8 cellular contexts compared by ENCODE assay signal in the genomic region with DNA sequence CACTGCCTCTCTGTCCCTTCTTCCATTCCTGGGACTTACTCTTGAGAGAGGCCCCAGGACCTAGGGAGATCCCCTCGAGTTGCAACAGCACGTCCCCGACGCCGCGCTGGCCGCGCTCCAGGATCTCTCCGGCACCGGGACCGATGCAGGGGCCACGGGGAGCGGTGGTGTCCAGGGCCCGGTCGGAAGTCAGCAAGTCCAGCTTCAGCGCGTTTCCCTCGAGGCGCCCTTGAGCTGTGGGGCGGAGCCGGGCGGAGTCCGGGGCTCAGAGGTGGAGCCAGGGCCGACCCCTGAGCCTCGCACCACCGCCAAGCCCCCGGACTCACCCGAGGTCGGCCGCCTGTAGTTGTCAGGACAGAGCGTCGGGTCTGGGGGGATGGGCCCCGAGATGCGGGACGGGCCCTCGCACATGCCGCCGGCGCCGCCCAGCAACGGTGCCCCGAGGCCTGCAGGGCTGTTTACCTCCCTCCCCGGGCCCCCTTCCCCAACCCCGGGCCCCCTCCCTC. TPM values are rescaled to one million over a fixed set of nuclear protein-coding genes. Genes with fewer than 3 reads are reported as not detected.
DNase-seq lines count a peak whose midpoint lies in the region; ATAC-seq, FAIRE-seq and TF ChIP-seq lines count a peak whose summit lies in the region.

No MANE protein-coding gene starts in this region.

- ATAC-seq in stimulated activated naive CD8-positive, alpha-beta T cell treated with anti-CD3 and anti-CD28 coated beads, Interleukin-15, Interleukin-2, amounts not matched to agents 100 U/mL and 50 U/mL, for 24 hours: no peak

- TF ChIP-seq CTCF in GM06990 (IDR thresholded peaks at IDR 0.05; ENCODE audit: insufficient read depth, low read length, poor library complexity, severe bottlenecking): no peak

- TF ChIP-seq POLR2A in GM12891 (IDR thresholded peaks at IDR 0.05; ENCODE audit: low read depth, low read length): no peak

- H3K27me3 ChIP-seq in GM06990 (replicated peaks; ENCODE audit: control insufficient read depth, insufficient read depth, low read length): no peaks in the 10 kb centered on the region

- no peak for FAIRE-seq in HTR-8/SVneo (lab: Jason Lieb, UNC)
- FAIRE-seq in GM12891 (lab: Jason Lieb, UNC): no peak

- peak overlapping the region; percentile 84 for H3K4me3 ChIP-seq in GM06990 (replicated peaks; ENCODE audit: low read depth, low read length)

- H3K36me3 ChIP-seq in GM06990 (ENCODE audit: control insufficient read depth, insufficient read depth, low read length): no peaks in the 10 kb centered on the region

- no peak for DNase-seq in GM06990 (ENCODE audit: extremely low read depth, insufficient read length)
- peak; percentile 41 for DNase-seq in HTR-8/SVneo (ENCODE audit: insufficient read length, low spot score)
- DNase-seq in amniotic epithelial cell (ENCODE audit: low read depth): peak; percentile 31
- DNase-seq in iris pigment epithelial cell (ENCODE audit: low read depth): peak; percentile 32
- peak; percentile 48 for DNase-seq in stimulated activated naive CD8-positive, alpha-beta T cell treated with anti-CD3 and anti-CD28 coated beads, Interleukin-15, Interleukin-2, amounts not matched to agents 100 U/mL and 50 U/mL, for 24 hours
- no peak for DNase-seq in glomerular visceral epithelial cell (ENCODE audit: extremely low spot score)
- DNase-seq in superior temporal gyrus (ENCODE audit: extremely low spot score): no peak
- DNase-seq in GM12891 (ENCODE audit: insufficient read length, low spot score): no peak

TF ChIP-seq in GM12891, 5 proteins besides CTCF, POLR2A, EP300 and RAD21:
- TF ChIP-seq TAF1 (IDR thresholded peaks at IDR 0.05; ENCODE audit: low read depth, low read length) (no peak), SPI1 (IDR thresholded peaks at IDR 0.05; ENCODE audit: low read depth, low read length) (no peak), POLR2AphosphoS5 (IDR thresholded peaks at IDR 0.05; ENCODE audit: low read depth, low read length) (no peak), PAX5 (IDR thresholded peaks at IDR 0.05; ENCODE audit: insufficient read depth, low read length, severe bottlenecking) (no peak), POU2F2 (IDR thresholded peaks at IDR 0.05; ENCODE audit: low read depth, low read length) (no peak)
TF ChIP-seq in GM12891: peak in this region for 0.

RNA-seq across cellular contexts. Expression of a gene that starts 0.5 kb away (rescaled TPM):
- polyA plus RNA-seq in GM12891 (2012; ENCODE audit: low read depth, missing spikeins): 5.9 TPM

RNA-seq across cellular contexts. Expression of a gene that starts 0.5 kb away (rescaled TPM):
- 3.1 TPM for polyA plus RNA-seq in GM12891 (2012; ENCODE audit: low read depth, missing spikeins)

RNA-seq across cellular contexts. Expression of a gene that starts 5.3 kb away (rescaled TPM):
- 2.4 TPM for polyA plus RNA-seq in GM12891 (2012; ENCODE audit: low read depth, missing spikeins)

RNA-seq across cellular contexts. Expression of a gene that starts 6.0 kb away (rescaled TPM):
- 23.8 TPM for polyA plus RNA-seq in GM12891 (2012; ENCODE audit: low read depth, missing spikeins)

RNA-seq across cellular contexts. Expression of a gene that starts 21.1 kb away (rescaled TPM):
- polyA plus RNA-seq in GM12891 (2012; ENCODE audit: low read depth, missing spikeins): 56.0 TPM

Comparison
In these comparisons a context has a peak if more than half of its experiments do, and no peak if none do; other contexts are left out.
1. DNase-seq: peak in HTR-8/SVneo (single experiment), amniotic epithelial cell (single experiment), iris pigment epithelial cell (single experiment) and stimulated activated naive CD8-positive, alpha-beta T cell treated with anti-CD3 and anti-CD28 coated beads, Interleukin-15, Interleukin-2, amounts not matched to agents 100 U/mL and 50 U/mL, for 24 hours (single experiment); none in GM06990 (single experiment), glomerular visceral epithelial cell (single experiment), superior temporal gyrus (single experiment) and GM12891 (single experiment).